ENCODE assay signal across 1 cellular context in the genomic region with DNA sequence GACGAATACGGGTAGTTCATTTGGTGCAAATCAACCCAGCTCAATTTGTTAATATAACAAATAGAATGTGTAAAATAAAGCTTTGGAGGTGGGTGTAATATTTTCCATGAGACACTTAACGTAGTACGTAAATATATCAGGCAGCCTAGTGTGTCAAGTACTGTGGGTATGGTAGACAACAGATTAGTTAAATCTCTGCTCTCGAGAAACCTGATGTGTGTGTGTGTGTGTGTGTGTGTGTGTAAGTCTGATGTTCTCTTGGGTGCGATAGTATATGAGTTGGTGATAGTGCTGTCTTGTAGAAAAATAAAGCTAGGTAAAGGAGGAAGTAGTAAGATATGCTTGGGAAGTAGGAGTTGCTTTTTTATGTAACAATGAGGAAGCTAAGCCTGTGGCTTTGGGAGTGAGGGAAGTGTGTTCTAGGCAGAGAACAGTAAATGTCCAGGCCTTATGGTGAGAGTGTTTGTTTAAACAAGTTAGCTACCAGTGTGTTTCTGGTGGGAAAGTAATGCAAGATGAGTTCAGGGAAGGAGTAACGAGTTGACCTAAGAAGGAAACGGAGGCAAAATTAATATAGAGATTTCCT.
TF ChIP-seq lines count a peak whose summit lies in the region.

No MANE protein-coding gene starts in this region.

TF ChIP-seq in GM23338, 12 proteins besides CTCF, POLR2A, EP300 and RAD21:
- TF ChIP-seq ZNF331 (CRISPR knock-in tag; IDR thresholded peaks at IDR 0.05; ENCODE audit: low read depth) = no peak
- TF ChIP-seq CREB1 (CRISPR knock-in tag; IDR thresholded peaks at IDR 0.05; ENCODE audit: low read depth) = no peak
- no peak for TF ChIP-seq JUNB (IDR thresholded peaks at IDR 0.05; ENCODE audit: unreplicated experiment)
- TF ChIP-seq, protein P1, sequence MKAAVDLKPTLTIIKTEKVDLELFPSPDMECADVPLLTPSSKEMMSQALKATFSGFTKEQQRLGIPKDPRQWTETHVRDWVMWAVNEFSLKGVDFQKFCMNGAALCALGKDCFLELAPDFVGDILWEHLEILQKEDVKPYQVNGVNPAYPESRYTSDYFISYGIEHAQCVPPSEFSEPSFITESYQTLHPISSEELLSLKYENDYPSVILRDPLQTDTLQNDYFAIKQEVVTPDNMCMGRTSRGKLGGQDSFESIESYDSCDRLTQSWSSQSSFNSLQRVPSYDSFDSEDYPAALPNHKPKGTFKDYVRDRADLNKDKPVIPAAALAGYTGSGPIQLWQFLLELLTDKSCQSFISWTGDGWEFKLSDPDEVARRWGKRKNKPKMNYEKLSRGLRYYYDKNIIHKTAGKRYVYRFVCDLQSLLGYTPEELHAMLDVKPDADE (IDR thresholded peaks at IDR 0.05) = no peak
- TF ChIP-seq NANOG (IDR thresholded peaks at IDR 0.05; ENCODE audit: borderline replicate concordance) = no peak
- no peak for TF ChIP-seq EZH2phosphoT487 (IDR thresholded peaks at IDR 0.05; ENCODE audit: unreplicated experiment)
- TF ChIP-seq POLR2AphosphoS5 (IDR thresholded peaks at IDR 0.05; ENCODE audit: low read depth) = no peak
- TF ChIP-seq, protein P2, sequence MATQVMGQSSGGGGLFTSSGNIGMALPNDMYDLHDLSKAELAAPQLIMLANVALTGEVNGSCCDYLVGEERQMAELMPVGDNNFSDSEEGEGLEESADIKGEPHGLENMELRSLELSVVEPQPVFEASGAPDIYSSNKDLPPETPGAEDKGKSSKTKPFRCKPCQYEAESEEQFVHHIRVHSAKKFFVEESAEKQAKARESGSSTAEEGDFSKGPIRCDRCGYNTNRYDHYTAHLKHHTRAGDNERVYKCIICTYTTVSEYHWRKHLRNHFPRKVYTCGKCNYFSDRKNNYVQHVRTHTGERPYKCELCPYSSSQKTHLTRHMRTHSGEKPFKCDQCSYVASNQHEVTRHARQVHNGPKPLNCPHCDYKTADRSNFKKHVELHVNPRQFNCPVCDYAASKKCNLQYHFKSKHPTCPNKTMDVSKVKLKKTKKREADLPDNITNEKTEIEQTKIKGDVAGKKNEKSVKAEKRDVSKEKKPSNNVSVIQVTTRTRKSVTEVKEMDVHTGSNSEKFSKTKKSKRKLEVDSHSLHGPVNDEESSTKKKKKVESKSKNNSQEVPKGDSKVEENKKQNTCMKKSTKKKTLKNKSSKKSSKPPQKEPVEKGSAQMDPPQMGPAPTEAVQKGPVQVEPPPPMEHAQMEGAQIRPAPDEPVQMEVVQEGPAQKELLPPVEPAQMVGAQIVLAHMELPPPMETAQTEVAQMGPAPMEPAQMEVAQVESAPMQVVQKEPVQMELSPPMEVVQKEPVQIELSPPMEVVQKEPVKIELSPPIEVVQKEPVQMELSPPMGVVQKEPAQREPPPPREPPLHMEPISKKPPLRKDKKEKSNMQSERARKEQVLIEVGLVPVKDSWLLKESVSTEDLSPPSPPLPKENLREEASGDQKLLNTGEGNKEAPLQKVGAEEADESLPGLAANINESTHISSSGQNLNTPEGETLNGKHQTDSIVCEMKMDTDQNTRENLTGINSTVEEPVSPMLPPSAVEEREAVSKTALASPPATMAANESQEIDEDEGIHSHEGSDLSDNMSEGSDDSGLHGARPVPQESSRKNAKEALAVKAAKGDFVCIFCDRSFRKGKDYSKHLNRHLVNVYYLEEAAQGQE (IDR thresholded peaks at IDR 0.05; ENCODE audit: unreplicated experiment) = no peak
